ENCODE assay signal across 19 cellular contexts in genomic region chr14:103066399-103066798, GRCh38. TPM values are rescaled to one million over a fixed set of nuclear protein-coding genes. Genes with fewer than 3 reads are reported as not detected.
A peak's percentile ranks its signal among the peaks of the same experiment; 100 is the strongest.
DNase-seq lines count a peak whose midpoint lies in the region; ATAC-seq, FAIRE-seq and TF ChIP-seq lines count a peak whose summit lies in the region.
"Had no signal": no experiment of that assay in that cellular context is flagged by ENCODE, and none has a peak within 500 bp of the region (broad histone marks: within the 10 kb centered on the region; RNA-seq: fewer than 3 reads in every experiment).

No MANE protein-coding gene starts in this region.

- no peak overlapping the region for H3K4me3 Mint-ChIP-seq in Calu3 (ENCODE audit: low read depth, unreplicated experiment)
- H3K4me3 Mint-ChIP-seq: activated CD4-positive, alpha-beta T cell treated with anti-CD3 and anti-CD28 coated beads, Interleukin-2, amount 10 ng/mL, durations not matched to agents 24 days and 14 days; CD14-positive monocyte; memory B cell; naive thymus-derived CD4-positive, alpha-beta T cell had no signal

- H3K9me3 Mint-ChIP-seq in Calu3 (ENCODE audit: low read depth, unreplicated experiment), result no peaks in the 10 kb centered on the region
- H3K9me3 Mint-ChIP-seq: activated CD4-positive, alpha-beta T cell treated with anti-CD3 and anti-CD28 coated beads, Interleukin-2, amount 10 ng/mL, durations not matched to agents 24 days and 14 days; memory B cell; naive thymus-derived CD4-positive, alpha-beta T cell had no signal

- H3K4me2 ChIP-seq in A549 (peak overlapping the region; percentile 49; the same call in 2 of the 3 replicates), parathyroid adenoma (ENCODE audit: low read length) (no peak overlapping the region)

- no peak for TF ChIP-seq POLR2A in A549 (IDR thresholded peaks at IDR 0.05; ENCODE audit: low read length)

- DNase-seq in A549 (ENCODE audit: low read depth in 1 of 2, low spot score in 1 of 2) (no peak), RPMI7951 (ENCODE audit: low read depth) (peak; percentile 23), foreskin melanocyte (peak; percentile 47), DMS 273 treated with DMSO at 0.1 percent for 48 hours (lab: John Stamatoyannopoulos, UW) (no peak), HTR-8/SVneo (ENCODE audit: insufficient read length, low spot score) (no peak), cerebellar cortex (ENCODE audit: low spot score) (no peak), Calu3 (no peak)
- DNase-seq: activated CD4-positive, alpha-beta T cell treated with anti-CD3 and anti-CD28 coated beads, Interleukin-2, amount 10 ng/mL, durations not matched to agents 24 days and 14 days; activated CD8-positive, alpha-beta memory T cell treated with anti-CD3 and anti-CD28 coated beads, Interleukin-2, amount 50 U/mL, for 48 hours; activated naive CD4-positive, alpha-beta T cell; anterior cingulate cortex; MM.1S; naive thymus-derived CD4-positive, alpha-beta T cell; RPMI8226; testis had no signal

- CTCF ChIA-PET in A549 (lab: Yijun Ruan, JAX), result interaction anchor here (1.0 kb wide), 1 partner anchor 9 kb away, joined by 6 read pairs; no protein-coding TSS in a partner anchor
- CTCF ChIA-PET in Calu3 (lab: Charles Lee), result interaction anchor here (0.7 kb wide), 1 partner anchor 8 kb away, joined by 3 read pairs; no protein-coding TSS in a partner anchor

- H3K27me3 Mint-ChIP-seq in Calu3 (ENCODE audit: unreplicated experiment), result no peaks in the 10 kb centered on the region

- POLR2A ChIA-PET in A549 (lab: Yijun Ruan, JAX), result no interaction called here

- H3K4me1 Mint-ChIP-seq in Calu3 (ENCODE audit: low read depth, unreplicated experiment), result peaks cover 39% of the 10 kb centered on the region
- H3K4me1 Mint-ChIP-seq: activated CD4-positive, alpha-beta T cell treated with anti-CD3 and anti-CD28 coated beads, Interleukin-2, amount 10 ng/mL, durations not matched to agents 24 days and 14 days had no signal

- WGBS in A549 (ENCODE audit: missing lambda C conversion rate), result 87% methylated on average over 9 of the region's 9 CpGs

- no peak for ATAC-seq in A549
- ATAC-seq: naive thymus-derived CD4-positive, alpha-beta T cell had no signal

- H3K9ac ChIP-seq in parathyroid adenoma, result no peak overlapping the region

- no peak overlapping the region for H3K27ac Mint-ChIP-seq in Calu3 (ENCODE audit: unreplicated experiment)
- H3K27ac Mint-ChIP-seq: activated CD4-positive, alpha-beta T cell treated with anti-CD3 and anti-CD28 coated beads, Interleukin-2, amount 10 ng/mL, durations not matched to agents 24 days and 14 days; CD14-positive monocyte; memory B cell; naive thymus-derived CD4-positive, alpha-beta T cell had no signal

- no peaks in the 10 kb centered on the region for H3K27me3 ChIP-seq in parathyroid adenoma (ENCODE audit: control insufficient read depth, insufficient read depth, low read length)
- H3K27me3 ChIP-seq: testis had no signal

- no peak overlapping the region for H2AFZ ChIP-seq in parathyroid adenoma

- peaks cover 67% of the 10 kb centered on the region for H3K4me1 ChIP-seq in A549
- peaks cover 9% of the 10 kb centered on the region for H3K4me1 ChIP-seq in parathyroid adenoma

- TF ChIP-seq CTCF in A549 (IDR thresholded peaks at IDR 0.05) (no peak), parathyroid adenoma (IDR thresholded peaks at IDR 0.05) (no peak), Calu3 (IDR thresholded peaks at IDR 0.05; ENCODE audit: unreplicated experiment) (no peak)

- intact Hi-C loops in Calu3 (cut with micrococcal nuclease; ENCODE audit: unreplicated experiment), result no loop called here

- H3K36me3 ChIP-seq in parathyroid adenoma (ENCODE audit: control insufficient read depth, insufficient read depth, low read length), result no peaks in the 10 kb centered on the region

- no TSS peak for BruUV-seq in Calu3 (replicated peaks; lab: Mats Ljungman, UMichigan)

- FAIRE-seq in A549 (lab: Jason Lieb, UNC), result no peak
- no peak for FAIRE-seq in HTR-8/SVneo (lab: Jason Lieb, UNC)

- TF ChIP-seq RAD21 in A549 (conservative IDR thresholded peaks at IDR 0.05 in 1 of 2, IDR thresholded peaks at IDR 0.05 in 1 of 2), result no peak

- no peak for TF ChIP-seq EP300 in A549 (IDR thresholded peaks at IDR 0.05)

- peaks cover 64% of the 10 kb centered on the region for H3K36me3 Mint-ChIP-seq in Calu3 (ENCODE audit: insufficient read depth, unreplicated experiment)
- H3K36me3 Mint-ChIP-seq: CD14-positive monocyte; memory B cell; naive thymus-derived CD4-positive, alpha-beta T cell had no signal

- no peaks in the 10 kb centered on the region for H3K79me2 ChIP-seq in parathyroid adenoma

- no peaks in the 10 kb centered on the region for H3K9me3 ChIP-seq in A549
- H3K9me3 ChIP-seq in parathyroid adenoma (ENCODE audit: control insufficient read depth, low read length), result no peaks in the 10 kb centered on the region
- H3K9me3 ChIP-seq: testis had no signal

- H3K27ac ChIP-seq in A549 (peak overlapping the region; percentile 90 to 97), parathyroid adenoma (peak overlapping the region; percentile 22)
- H3K27ac ChIP-seq: testis had no signal

- no peak overlapping the region for H3K4me3 ChIP-seq in A549
- H3K4me3 ChIP-seq in parathyroid adenoma (ENCODE audit: low read depth, low read length), result no peak overlapping the region
- H3K4me3 ChIP-seq: testis had no signal

TF ChIP-seq in A549, 52 proteins besides CTCF, POLR2A, EP300 and RAD21:
- TF ChIP-seq ATOH8 (CRISPR knock-in tag; IDR thresholded peaks at IDR 0.05; ENCODE audit: low read depth) (no peak), MYC (IDR thresholded peaks at IDR 0.05; ENCODE audit: borderline replicate concordance, low read length) (no peak), RNF2 (IDR thresholded peaks at IDR 0.05; ENCODE audit: borderline replicate concordance, low read depth) (no peak), RARB (CRISPR knock-in tag; IDR thresholded peaks at IDR 0.05) (no peak)
- TF ChIP-seq, protein P1, sequence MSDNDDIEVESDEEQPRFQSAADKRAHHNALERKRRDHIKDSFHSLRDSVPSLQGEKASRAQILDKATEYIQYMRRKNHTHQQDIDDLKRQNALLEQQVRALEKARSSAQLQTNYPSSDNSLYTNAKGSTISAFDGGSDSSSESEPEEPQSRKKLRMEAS (IDR thresholded peaks at IDR 0.05), result no peak
- TF ChIP-seq, protein P2, sequence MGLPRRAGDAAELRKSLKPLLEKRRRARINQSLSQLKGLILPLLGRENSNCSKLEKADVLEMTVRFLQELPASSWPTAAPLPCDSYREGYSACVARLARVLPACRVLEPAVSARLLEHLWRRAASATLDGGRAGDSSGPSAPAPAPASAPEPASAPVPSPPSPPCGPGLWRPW (IDR thresholded peaks at IDR 0.05), result no peak

RNA-seq across cellular contexts. Expression of gene CDC42BPB, which starts 9.1 kb away (rescaled TPM):
- 57.1 and 105 TPM in 2 replicates for polyA plus RNA-seq in A549 (2011; rRNA removed)
- 72.4 and 91.1 TPM in 2 replicates for polyA plus RNA-seq in A549 (2012; cell fraction: cytosol; rRNA removed)
- polyA plus RNA-seq in A549 (2012; cell fraction: nucleus; rRNA removed), result 197 and 207 TPM in 2 replicates
- 56.0 to 56.4 TPM (median 56.0 TPM) in 3 replicates for polyA plus RNA-seq in A549 (2017; fragmentation: RNase III; extraction: RNeasy Plus Mini Kit Qiagen cat#74134 plus additional on column Dnase treatment)
- 176 and 179 TPM in 2 replicates for polyA minus RNA-seq in A549 (2011; rRNA and poly(A)+ RNA removed)
- total RNA-seq in RPMI7951 (2014; rRNA removed; shearing (Covaris generic)), result 22.0 and 23.8 TPM in 2 replicates
- 98.7 and 112 TPM in 2 replicates for total RNA-seq in Calu3 (2022)

RNA-seq across cellular contexts. Expression of gene LBHD2, which starts 17.6 kb away (rescaled TPM):
- polyA plus RNA-seq in A549 (2011; rRNA removed), result not detected in 2 replicates
- polyA plus RNA-seq in A549 (2012; cell fraction: cytosol; rRNA removed), result 0.06 and 0.08 TPM in 2 replicates
- polyA plus RNA-seq in A549 (2012; cell fraction: nucleus; rRNA removed), result not detected in 2 replicates
- not detected in 3 replicates for polyA plus RNA-seq in A549 (2017; fragmentation: RNase III; extraction: RNeasy Plus Mini Kit Qiagen cat#74134 plus additional on column Dnase treatment)
- polyA minus RNA-seq in A549 (2011; rRNA and poly(A)+ RNA removed), result not detected in 2 replicates
- total RNA-seq in RPMI7951 (2014; rRNA removed; shearing (Covaris generic)), result not detected in 2 replicates
- total RNA-seq in Calu3 (2022), result not detected in 2 replicates
- total RNA-seq: activated CD4-positive, alpha-beta T cell treated with anti-CD3 and anti-CD28 coated beads, Interleukin-2, amount 10 ng/mL, durations not matched to agents 24 days and 14 days; chondrocyte; naive thymus-derived CD4-positive, alpha-beta T cell had no signal
- polyA plus RNA-seq: CD14-positive monocyte; naive thymus-derived CD4-positive, alpha-beta T cell had no signal

RNA-seq across cellular contexts. Expression of gene EXOC3L4, which starts 28.1 kb away (rescaled TPM):
- polyA plus RNA-seq in A549 (2011; rRNA removed), result 0.94 and 1.5 TPM in 2 replicates
- 4.3 and 7.2 TPM in 2 replicates for polyA plus RNA-seq in A549 (2012; cell fraction: cytosol; rRNA removed)
- 15.2 and 17.0 TPM in 2 replicates for polyA plus RNA-seq in A549 (2012; cell fraction: nucleus; rRNA removed)
- polyA plus RNA-seq in A549 (2017; fragmentation: RNase III; extraction: RNeasy Plus Mini Kit Qiagen cat#74134 plus additional on column Dnase treatment), result 4.3 to 4.9 TPM (median 4.7 TPM) in 3 replicates
- polyA minus RNA-seq in A549 (2011; rRNA and poly(A)+ RNA removed), result 1.2 and 2.7 TPM in 2 replicates
- total RNA-seq in RPMI7951 (2014; rRNA removed; shearing (Covaris generic)), result not detected in 2 replicates
- total RNA-seq in Calu3 (2022), result 10.9 and 13.5 TPM in 2 replicates
- total RNA-seq: activated CD4-positive, alpha-beta T cell treated with anti-CD3 and anti-CD28 coated beads, Interleukin-2, amount 10 ng/mL, durations not matched to agents 24 days and 14 days; chondrocyte; naive thymus-derived CD4-positive, alpha-beta T cell had no signal
- polyA plus RNA-seq: CD14-positive monocyte; naive thymus-derived CD4-positive, alpha-beta T cell had no signal

RNA-seq across cellular contexts. Expression of gene TNFAIP2, which starts 56.9 kb away (rescaled TPM):
- polyA plus RNA-seq in A549 (2011; rRNA removed), result 222 and 249 TPM in 2 replicates
- polyA plus RNA-seq in A549 (2012; cell fraction: cytosol; rRNA removed), result 330 and 432 TPM in 2 replicates
- 944 and 1,061 TPM in 2 replicates for polyA plus RNA-seq in A549 (2012; cell fraction: nucleus; rRNA removed)
- polyA plus RNA-seq in A549 (2017; fragmentation: RNase III; extraction: RNeasy Plus Mini Kit Qiagen cat#74134 plus additional on column Dnase treatment), result 254 to 344 TPM (median 332 TPM) in 3 replicates
- polyA minus RNA-seq in A549 (2011; rRNA and poly(A)+ RNA removed), result 229 and 304 TPM in 2 replicates
- total RNA-seq in RPMI7951 (2014; rRNA removed; shearing (Covaris generic)), result 20.5 and 32.0 TPM in 2 replicates
- total RNA-seq in Calu3 (2022), result 113 and 195 TPM in 2 replicates
- polyA plus RNA-seq: naive thymus-derived CD4-positive, alpha-beta T cell had no signal

Comparison
In these comparisons a context has a peak if more than half of its experiments do, and no peak if none do; other contexts are left out.
1. DNase-seq: peak in RPMI7951 (single experiment) and foreskin melanocyte (single experiment); none in A549 (0 of 2), DMS 273 treated with DMSO at 0.1 percent for 48 hours (single experiment), HTR-8/SVneo (single experiment), cerebellar cortex (single experiment) and Calu3 (single experiment).
2. RNA of gene EXOC3L4, which starts 28.1 kb away (total RNA-seq): 10.9 to 13.5 TPM in Calu3; not detected in RPMI7951; every median in the first group is over 10 times any median in the second.